8 cellular contexts compared by ENCODE assay signal in genomic region chr10:79249156-79250121, GRCh38.
DNase-seq lines count a peak whose midpoint lies in the region; ATAC-seq and TF ChIP-seq lines count a peak whose summit lies in the region.

No MANE protein-coding gene starts in this region.

- H3K4me1 ChIP-seq in MM.1S (ENCODE audit: low read length): peaks cover 97% of the 10 kb centered on the region
- H3K4me1 ChIP-seq in muscle layer of duodenum (ENCODE audit: control insufficient read depth in 1 of 2, insufficient read depth in 2 of 2, low read length in 2 of 2): peaks cover 45 to 90% of the 10 kb centered on the region in 2 donors

- peak overlapping the region; percentile 100 for H3K4me2 ChIP-seq in MM.1S (ENCODE audit: low read depth, low read length)

- H3K36me3 ChIP-seq in MM.1S (replicated peaks; ENCODE audit: insufficient read depth, low read length): no peaks in the 10 kb centered on the region
- peaks cover 0 to 4% of the 10 kb centered on the region in 2 donors for H3K36me3 ChIP-seq in muscle layer of duodenum (ENCODE audit: control insufficient read depth in 1 of 2, insufficient read depth in 2 of 2, low read length in 2 of 2)

- H3K79me2 ChIP-seq in MM.1S (ENCODE audit: low read length): peaks cover 99% of the 10 kb centered on the region

- TF ChIP-seq CTCF in MM.1S (IDR thresholded peaks at IDR 0.05; ENCODE audit: low read length): no peak

- no peaks in the 10 kb centered on the region for H3K9me3 ChIP-seq in MM.1S (replicated peaks; ENCODE audit: insufficient read depth, low read length)
- no peaks in the 10 kb centered on the region for H3K9me3 ChIP-seq in muscle layer of duodenum (ENCODE audit: control insufficient read depth in 1 of 2, low read length in 2 of 2)

- H3F3A ChIP-seq in MM.1S (ENCODE audit: insufficient read depth, low read length): peaks cover 71% of the 10 kb centered on the region

- ATAC-seq in GM18498 (IDR thresholded peaks at IDR 0.05; ENCODE audit: unreplicated experiment) (peak; percentile 62), GM21526 (IDR thresholded peaks at IDR 0.05; ENCODE audit: low FRiP score, unreplicated experiment) (peak; percentile 50), esophagus mucosa (no peak)

- H3K9me2 ChIP-seq in MM.1S (replicated peaks; ENCODE audit: insufficient read depth, low read length): no peaks in the 10 kb centered on the region

- no peaks in the 10 kb centered on the region for H4K20me1 ChIP-seq in MM.1S (ENCODE audit: insufficient read depth, low read length)

- H2AFZ ChIP-seq in MM.1S (ENCODE audit: low read length): no peak overlapping the region

- H3K27ac ChIP-seq in MM.1S (ENCODE audit: low read length) (peak overlapping the region; percentile 92), muscle layer of duodenum (ENCODE audit: low read length) (peak overlapping the region; percentile 86)

- peak overlapping the region; percentile 74 for H3K9ac ChIP-seq in MM.1S (ENCODE audit: low read length)

- H3K27me3 ChIP-seq in MM.1S (replicated peaks; ENCODE audit: insufficient read depth, low read length) (no peaks in the 10 kb centered on the region), muscle layer of duodenum (ENCODE audit: low read depth, low read length) (no peaks in the 10 kb centered on the region)

- DNase-seq in MM.1S (peak; percentile 82), cerebellum (ENCODE audit: low spot score) (no peak), dedifferentiated amniotic fluid mesenchymal stem cell (ENCODE audit: extremely low spot score) (no peak), T1000 (lab: John Stamatoyannopoulos, UW) (no peak)

- H3K4me3 ChIP-seq in MM.1S (ENCODE audit: low read length): peak overlapping the region; percentile 41; the same call in 1 of the 2 replicates
- no peak overlapping the region for H3K4me3 ChIP-seq in muscle layer of duodenum (ENCODE audit: low read depth in 1 of 2, low read length in 2 of 2)
